Comparison of ENCODE assay signal across 8 cellular contexts in genomic region chr9:70257991-70258691, GRCh38. TPM values are rescaled to one million over a fixed set of nuclear protein-coding genes. Genes with fewer than 3 reads are reported as not detected.
DNase-seq lines count a peak whose midpoint lies in the region; ATAC-seq and TF ChIP-seq lines count a peak whose summit lies in the region.

No MANE protein-coding gene starts in this region.

- H2AFZ ChIP-seq in IMR-90 (replicated peaks; ENCODE audit: low read length, poor library complexity), result peak overlapping the region; percentile 96

- 0 out of 2 replicates have a peak, but pooled peaks cover 2% of the 10 kb centered on the region for H3K9me3 ChIP-seq in IMR-90 (ENCODE audit: control insufficient read depth, insufficient read depth, low read length)
- no peaks in the 10 kb centered on the region for H3K9me3 ChIP-seq in SK-N-MC (ENCODE audit: low read depth, low read length)
- no peaks in the 10 kb centered on the region for H3K9me3 ChIP-seq in colonic mucosa

- peak overlapping the region; percentile 97 for H3K4ac ChIP-seq in IMR-90 (ENCODE audit: low read depth, low read length)

- TSS peak; percentile 87 for BruUV-seq in IMR-90 (replicated peaks; lab: Mats Ljungman, UMichigan)

- H2BK5ac ChIP-seq in IMR-90 (ENCODE audit: low read depth, low read length, poor library complexity, severe bottlenecking), result peak overlapping the region; percentile 93

- H3K27ac ChIP-seq in IMR-90 (ENCODE audit: insufficient read depth, low read length) (peak overlapping the region; percentile 97), SK-N-MC (peak overlapping the region; percentile 88), colonic mucosa (peak overlapping the region; percentile 97), layer of hippocampus (ENCODE audit: low read depth, low read length) (peak overlapping the region; percentile 88)

- CTCF ChIA-PET in IMR-90 (lab: Yijun Ruan, JAX), result interaction anchor here (0.9 to 2.9 kb wide), 3 partner anchors 138 to 344 kb away, joined by 3 to 8 read pairs (median 6); no protein-coding TSS in a partner anchor

- in situ Hi-C loops in IMR-90 (cut with MboI; ENCODE audit: low sequenced_read_pairs), result no loop called here

- 0 out of 2 replicates have a peak, but pooled peaks cover 3% of the 10 kb centered on the region for H3K9me1 ChIP-seq in IMR-90 (ENCODE audit: insufficient read depth, low read length)

- peak overlapping the region; percentile 99 for H3K14ac ChIP-seq in IMR-90 (replicated peaks; ENCODE audit: low read depth, low read length)

- H3K56ac ChIP-seq in IMR-90 (ENCODE audit: extremely low read depth, insufficient read depth, low read length), result peak overlapping the region; percentile 98

- H4K20me1 ChIP-seq in IMR-90 (ENCODE audit: insufficient read depth, low read length), result peaks cover 20% of the 10 kb centered on the region

- peak overlapping the region; percentile 97 for H2BK15ac ChIP-seq in IMR-90 (ENCODE audit: low read depth, low read length)

- H3K36me3 ChIP-seq in IMR-90 (ENCODE audit: control insufficient read depth, insufficient read depth, low read length), result peaks cover 9% of the 10 kb centered on the region; the same call in 1 of the 2 replicates
- peaks cover 29% of the 10 kb centered on the region for H3K36me3 ChIP-seq in SK-N-MC (ENCODE audit: insufficient read depth, low read length)
- no peaks in the 10 kb centered on the region for H3K36me3 ChIP-seq in colonic mucosa

- dilution Hi-C loops in IMR-90 (cut with HindIII; ENCODE audit: low sequenced_read_pairs, unreplicated experiment), result no loop called here

- peak overlapping the region; percentile 99 to 100 for H4K8ac ChIP-seq in IMR-90 (ENCODE audit: low read depth in 2 of 2, low read length in 2 of 2)

- intact Hi-C loops in IMR-90 (cut with micrococcal nuclease) (loop anchor here (1.0 to 10.0 kb wide), 4 partner anchors 137 to 345 kb away; partner anchors contain the start of gene KLF9), colonic mucosa (cut with DNase I) (loop anchor here (5.0 kb wide), 1 partner anchor 159 kb away; no protein-coding TSS in a partner anchor)

- H3K79me1 ChIP-seq in IMR-90 (ENCODE audit: low read depth in 1 of 2, low read length in 2 of 2), result peaks cover 14 to 61% of the 10 kb centered on the region in 2 experiments

- peak overlapping the region; percentile 92 for H4K5ac ChIP-seq in IMR-90 (ENCODE audit: low read depth, low read length)

- H3K4me3 ChIP-seq in IMR-90 (ENCODE audit: insufficient read depth, low read depth, low read length), result peak overlapping the region; percentile 38
- H3K4me3 ChIP-seq in SK-N-MC, result peak overlapping the region; percentile 98
- H3K4me3 ChIP-seq in colonic mucosa, result peak overlapping the region; percentile 69

- DNase-seq in NOMO-1 treated with DMSO at 0.1 percent for 48 hours (lab: John Stamatoyannopoulos, UW; ENCODE audit: unreplicated experiment) (peak; percentile 2), NOMO-1 treated with dmso at 0.1 percent for 144 hours (lab: John Stamatoyannopoulos, UW; ENCODE audit: unreplicated experiment) (no peak), IMR-90 (peak; percentile 48), SK-N-MC (ENCODE audit: low read depth, low spot score) (no peak), colonic mucosa (peak; percentile 84)
- peak; percentile 50 for DNase-seq in stimulated activated CD8-positive, alpha-beta memory T cell treated with anti-CD3 and anti-CD28 coated beads, Interleukin-4, amount 100 ng/mL, for 48 hours

- peak; percentile 49 for ATAC-seq in GM21723 (IDR thresholded peaks at IDR 0.05; ENCODE audit: unreplicated experiment)
- ATAC-seq in IMR-90 (ENCODE audit: low read depth), result peak; percentile 15

- peak overlapping the region; percentile 99 for H3K23ac ChIP-seq in IMR-90 (ENCODE audit: low read depth, low read length)

- H3K4me1 ChIP-seq in IMR-90 (ENCODE audit: control insufficient read depth, insufficient read depth, low read length), result peaks cover 25% of the 10 kb centered on the region
- H3K4me1 ChIP-seq in colonic mucosa, result peaks cover 7% of the 10 kb centered on the region

- H4K91ac ChIP-seq in IMR-90 (ENCODE audit: insufficient read depth, low read depth, low read length), result peak overlapping the region; percentile 97

- H2BK20ac ChIP-seq in IMR-90 (ENCODE audit: low read depth, low read length), result peak overlapping the region; percentile 54; the same call in 1 of the 2 replicates

- peak overlapping the region; percentile 86 for H3K18ac ChIP-seq in IMR-90 (ENCODE audit: low read depth, low read length)

- peak overlapping the region; percentile 81 for H3K4me2 ChIP-seq in IMR-90 (ENCODE audit: low read depth, low read length)

- POLR2A ChIA-PET in IMR-90 (lab: Charles Lee; ENCODE audit: unreplicated experiment), result interaction anchor here (0.7 to 0.9 kb wide), 2 partner anchors 282 to 392 kb away, joined by 3 read pairs; no protein-coding TSS in a partner anchor

- no peaks in the 10 kb centered on the region for H3K27me3 ChIP-seq in IMR-90 (ENCODE audit: control insufficient read depth, insufficient read depth, low read length)
- no peaks in the 10 kb centered on the region for H3K27me3 ChIP-seq in colonic mucosa
- no peaks in the 10 kb centered on the region for H3K27me3 ChIP-seq in layer of hippocampus (ENCODE audit: control insufficient read depth, insufficient read depth, low read length)

- H2BK120ac ChIP-seq in IMR-90 (ENCODE audit: low read depth, low read length), result peak overlapping the region; percentile 89

- 8% methylated on average over 6 of the region's 27 CpGs; no CpG with 5 or more reads in 1 of the 2 experiments for WGBS in IMR-90 (ENCODE audit: extremely low coverage in 2 of 2, insufficient read length in 1 of 2), 2 experiments

- TF ChIP-seq POLR2A in IMR-90 (IDR thresholded peaks at IDR 0.05; ENCODE audit: low read depth, low read length), result no peak

- TF ChIP-seq CTCF in IMR-90 (conservative IDR thresholded peaks at IDR 0.05; ENCODE audit: low read depth, low read length) (no peak), colonic mucosa (IDR thresholded peaks at IDR 0.05) (no peak)

- peak overlapping the region; percentile 96 for H2AK5ac ChIP-seq in IMR-90 (ENCODE audit: low read depth, low read length)

- peak overlapping the region; percentile 99 for H2AK9ac ChIP-seq in IMR-90 (replicated peaks; ENCODE audit: low read depth, low read length, poor library complexity)

- no peak for TF ChIP-seq RAD21 in IMR-90 (IDR thresholded peaks at IDR 0.05; ENCODE audit: low read length)

- H3K9ac ChIP-seq in IMR-90 (ENCODE audit: low read depth, low read length), result peak overlapping the region; percentile 98
- H3K9ac ChIP-seq in SK-N-MC (ENCODE audit: insufficient read length), result peak overlapping the region; percentile 98
- peak overlapping the region; percentile 93 to 98 for H3K9ac ChIP-seq in colonic mucosa (ENCODE audit: low read depth in 2 of 2, low read length in 2 of 2)

TF ChIP-seq in IMR-90, 13 proteins besides CTCF, POLR2A, EP300 and RAD21:
- TF ChIP-seq RFX5 (IDR thresholded peaks at IDR 0.05; ENCODE audit: low read depth, low read length), result no peak
- no peak for TF ChIP-seq NFE2L2 (IDR thresholded peaks at IDR 0.05; ENCODE audit: low read depth, low read length)
- TF ChIP-seq CHD1 (IDR thresholded peaks at IDR 0.05; ENCODE audit: low read depth, low read length), result no peak
- TF ChIP-seq ELK1 (IDR thresholded peaks at IDR 0.05; ENCODE audit: borderline replicate concordance, low read depth, low read length), result no peak
- no peak for TF ChIP-seq CEBPB (IDR thresholded peaks at IDR 0.05; ENCODE audit: low read depth, low read length)
- no peak for TF ChIP-seq MAFK (IDR thresholded peaks at IDR 0.05; ENCODE audit: low read depth, low read length)
- TF ChIP-seq MXI1 (IDR thresholded peaks at IDR 0.05; ENCODE audit: borderline replicate concordance, low read depth, low read length), result no peak
- no peak for TF ChIP-seq USF2 (IDR thresholded peaks at IDR 0.05; ENCODE audit: low read depth, low read length)
- no peak for TF ChIP-seq FOS (IDR thresholded peaks at IDR 0.05; ENCODE audit: low read depth, low read length)
- TF ChIP-seq RCOR1 (IDR thresholded peaks at IDR 0.05; ENCODE audit: insufficient replicate concordance, low read length), result no peak
- TF ChIP-seq BHLHE40 (IDR thresholded peaks at IDR 0.05; ENCODE audit: low read depth, low read length), result no peak
- TF ChIP-seq SMC3 (IDR thresholded peaks at IDR 0.05; ENCODE audit: low read depth, low read length), result no peak
- TF ChIP-seq MAZ (IDR thresholded peaks at IDR 0.05; ENCODE audit: borderline replicate concordance, low read depth, low read length), result no peak

RNA-seq across cellular contexts. Expression of gene SMC5, which starts 0.6 kb away (rescaled TPM):
- total RNA-seq in IMR-90 (2012; rRNA removed), result 12.0 and 25.8 TPM in 2 replicates
- polyA plus RNA-seq in IMR-90 (2012; rRNA removed), result 10.4 and 13.3 TPM in 2 replicates
- polyA plus RNA-seq in IMR-90 (2012; cell fraction: cytosol; rRNA removed), result 1.6 and 2.3 TPM in 2 replicates
- 5.2 and 23.3 TPM in 2 replicates for polyA plus RNA-seq in IMR-90 (2012; cell fraction: nucleus; rRNA removed; ENCODE audit: low replicate concordance)
- total RNA-seq in colonic mucosa, result 10 to 100 TPM; 31.4 to 35.9 TPM

Comparison
In these comparisons a context has a peak if more than half of its experiments do, and no peak if none do; other contexts are left out.
1. DNase-seq: peak in NOMO-1 treated with DMSO at 0.1 percent for 48 hours (single experiment), IMR-90 (single experiment), colonic mucosa (single experiment) and stimulated activated CD8-positive, alpha-beta memory T cell treated with anti-CD3 and anti-CD28 coated beads, Interleukin-4, amount 100 ng/mL, for 48 hours (single experiment); none in NOMO-1 treated with dmso at 0.1 percent for 144 hours (single experiment) and SK-N-MC (single experiment).
2. H3K4me3 ChIP-seq: peak in every context shown above with its lines; median percentile 98 in SK-N-MC; 69 in colonic mucosa; 38 in IMR-90.
3. Peak in every context shown above with its lines, with median percentiles within 50 percentile points of each other: H3K27ac ChIP-seq and H3K9ac ChIP-seq.